10 cellular contexts compared by ENCODE assay signal in genomic region chr1:38728176-38728908, GRCh38.
A peak's percentile ranks its signal among the peaks of the same experiment; 100 is the strongest.
DNase-seq lines count a peak whose midpoint lies in the region; ATAC-seq and TF ChIP-seq lines count a peak whose summit lies in the region.
"Had no signal": no experiment of that assay in that cellular context is flagged by ENCODE, and none has a peak within 500 bp of the region (broad histone marks: within the 10 kb centered on the region; RNA-seq: fewer than 3 reads in every experiment).

No MANE protein-coding gene starts in this region.

- H3K27me3 Mint-ChIP-seq in GM23338 (ENCODE audit: insufficient read depth, low read depth, poor library complexity) (peaks cover 8% of the 10 kb centered on the region), glutamatergic neuron (ENCODE audit: unreplicated experiment) (no peaks in the 10 kb centered on the region)

- peak; percentile 55 for ATAC-seq in GM23338
- ATAC-seq in SK-N-SH treated with all-trans-retinoic acid at 6 μM for 48 hours: peak; percentile 53
- ATAC-seq in HG02970 (IDR thresholded peaks at IDR 0.05; ENCODE audit: low FRiP score, unreplicated experiment): no peak
- ATAC-seq in GM21619 (IDR thresholded peaks at IDR 0.05; ENCODE audit: unreplicated experiment): no peak

- H3K27me3 ChIP-seq in GM23338 (ENCODE audit: insufficient read depth): peaks cover 16% of the 10 kb centered on the region

- DNase-seq in GM23338 (ENCODE audit: low spot score): peak; percentile 20
- DNase-seq in glutamatergic neuron: peak; percentile 26
- peak; percentile 18 to 88 (median 40) for DNase-seq in posterior cingulate gyrus
- DNase-seq in OCI-M1 (lab: John Stamatoyannopoulos, UW): no peak
- DNase-seq in DMS53 treated with DMSO at 0.1 percent for 48 hours (lab: John Stamatoyannopoulos, UW; ENCODE audit: unreplicated experiment): no peak
- DNase-seq: NCI-H510A had no signal

- H2AFZ ChIP-seq in GM23338: no peak overlapping the region; the same call in 1 of the 2 replicates

- H3K9me3 Mint-ChIP-seq in GM23338 (peaks cover 15% of the 10 kb centered on the region; the same call in 2 of the 3 replicates), glutamatergic neuron (ENCODE audit: unreplicated experiment) (no peaks in the 10 kb centered on the region)

- H3K4me1 Mint-ChIP-seq in GM23338 (peaks cover 43% of the 10 kb centered on the region), glutamatergic neuron (ENCODE audit: low read depth, unreplicated experiment) (peaks cover 11% of the 10 kb centered on the region)

- H3K36me3 Mint-ChIP-seq in GM23338 (ENCODE audit: low read depth) (peaks cover 19% of the 10 kb centered on the region; the same call in 2 of the 3 replicates), glutamatergic neuron (ENCODE audit: unreplicated experiment) (no peaks in the 10 kb centered on the region)
- H3K36me3 Mint-ChIP-seq: activated naive CD8-positive, alpha-beta T cell had no signal

- no peak overlapping the region; the same call in 1 of the 2 replicates for H3K27ac ChIP-seq in GM23338 (ENCODE audit: low read depth)

- no peaks in the 10 kb centered on the region for H3K79me2 ChIP-seq in GM23338 (replicated peaks; ENCODE audit: insufficient read depth)

- H3K4me3 Mint-ChIP-seq in GM23338 (peak overlapping the region; percentile 60), glutamatergic neuron (ENCODE audit: unreplicated experiment) (no peak overlapping the region)
- H3K4me3 Mint-ChIP-seq: activated naive CD8-positive, alpha-beta T cell had no signal

- no peaks in the 10 kb centered on the region for H3K36me3 ChIP-seq in GM23338 (ENCODE audit: insufficient read depth)

- no peaks in the 10 kb centered on the region for H3F3A ChIP-seq in GM23338 (replicated peaks; ENCODE audit: low read depth)

- peaks cover 48% of the 10 kb centered on the region for H3K4me1 ChIP-seq in GM23338 (ENCODE audit: insufficient read depth)

- H3K9me2 ChIP-seq in GM23338 (ENCODE audit: insufficient read depth): no peaks in the 10 kb centered on the region

- H4K20me1 ChIP-seq in GM23338 (replicated peaks; ENCODE audit: insufficient read depth): no peaks in the 10 kb centered on the region

- peak overlapping the region; percentile 35 for H3K4me3 ChIP-seq in GM23338

- H3K27ac Mint-ChIP-seq in GM23338 (peak overlapping the region; percentile 94), glutamatergic neuron (ENCODE audit: unreplicated experiment) (no peak overlapping the region)
- H3K27ac Mint-ChIP-seq: activated naive CD8-positive, alpha-beta T cell had no signal

- H3K4me2 ChIP-seq in GM23338: peak overlapping the region; percentile 62

- intact Hi-C loops in posterior cingulate gyrus (cut with DNase I): loop anchor here (10.0 kb wide), 1 partner anchor 114 kb away; no protein-coding TSS in a partner anchor

- TF ChIP-seq CTCF in GM23338 (conservative IDR thresholded peaks at IDR 0.05; ENCODE audit: low read depth in 2 of 2) (no peak), glutamatergic neuron (IDR thresholded peaks at IDR 0.05; ENCODE audit: partially characterized antibody, unreplicated experiment) (no peak)

TF ChIP-seq in GM23338, 12 proteins besides CTCF, POLR2A, EP300 and RAD21:
- no peak for TF ChIP-seq STAT1 (IDR thresholded peaks at IDR 0.05; ENCODE audit: unreplicated experiment)

TF ChIP-seq in SK-N-SH treated with all-trans-retinoic acid at 6 μM for 48 hours, 23 proteins besides CTCF, POLR2A, EP300 and RAD21:
- TF ChIP-seq ZFP3 (CRISPR knock-in tag; IDR thresholded peaks at IDR 0.05): no peak
- no peak for TF ChIP-seq PPARA (CRISPR knock-in tag; IDR thresholded peaks at IDR 0.05; ENCODE audit: borderline replicate concordance)
- TF ChIP-seq TSHZ2 (CRISPR knock-in tag; IDR thresholded peaks at IDR 0.05): no peak
- TF ChIP-seq TOX (CRISPR knock-in tag; IDR thresholded peaks at IDR 0.05; ENCODE audit: borderline replicate concordance): no peak
- TF ChIP-seq CSDC2 (CRISPR knock-in tag; IDR thresholded peaks at IDR 0.05): no peak
- no peak for TF ChIP-seq TCF4 (CRISPR knock-in tag; IDR thresholded peaks at IDR 0.05; ENCODE audit: borderline replicate concordance)
- no peak for TF ChIP-seq SNAI2 (CRISPR knock-in tag; IDR thresholded peaks at IDR 0.05)
- TF ChIP-seq CREB5 (CRISPR knock-in tag; IDR thresholded peaks at IDR 0.05; ENCODE audit: low read depth): no peak
- TF ChIP-seq ZNF565 (CRISPR knock-in tag; conservative IDR thresholded peaks at IDR 0.05; ENCODE audit: low read depth): no peak
- no peak for TF ChIP-seq POU6F1 (CRISPR knock-in tag; IDR thresholded peaks at IDR 0.05; ENCODE audit: borderline replicate concordance, low read depth)
- TF ChIP-seq RARB (CRISPR knock-in tag; IDR thresholded peaks at IDR 0.05): no peak
- TF ChIP-seq ARNTL (CRISPR knock-in tag; IDR thresholded peaks at IDR 0.05; ENCODE audit: borderline replicate concordance, low read depth): no peak
- TF ChIP-seq ZNF8 (CRISPR knock-in tag; IDR thresholded peaks at IDR 0.05): no peak
- TF ChIP-seq, protein P1, sequence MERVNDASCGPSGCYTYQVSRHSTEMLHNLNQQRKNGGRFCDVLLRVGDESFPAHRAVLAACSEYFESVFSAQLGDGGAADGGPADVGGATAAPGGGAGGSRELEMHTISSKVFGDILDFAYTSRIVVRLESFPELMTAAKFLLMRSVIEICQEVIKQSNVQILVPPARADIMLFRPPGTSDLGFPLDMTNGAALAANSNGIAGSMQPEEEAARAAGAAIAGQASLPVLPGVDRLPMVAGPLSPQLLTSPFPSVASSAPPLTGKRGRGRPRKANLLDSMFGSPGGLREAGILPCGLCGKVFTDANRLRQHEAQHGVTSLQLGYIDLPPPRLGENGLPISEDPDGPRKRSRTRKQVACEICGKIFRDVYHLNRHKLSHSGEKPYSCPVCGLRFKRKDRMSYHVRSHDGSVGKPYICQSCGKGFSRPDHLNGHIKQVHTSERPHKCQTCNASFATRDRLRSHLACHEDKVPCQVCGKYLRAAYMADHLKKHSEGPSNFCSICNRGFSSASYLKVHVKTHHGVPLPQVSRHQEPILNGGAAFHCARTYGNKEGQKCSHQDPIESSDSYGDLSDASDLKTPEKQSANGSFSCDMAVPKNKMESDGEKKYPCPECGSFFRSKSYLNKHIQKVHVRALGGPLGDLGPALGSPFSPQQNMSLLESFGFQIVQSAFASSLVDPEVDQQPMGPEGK (CRISPR knock-in tag; IDR thresholded peaks at IDR 0.05; ENCODE audit: borderline replicate concordance): no peak
- no peak for TF ChIP-seq ZNF70 (CRISPR knock-in tag; IDR thresholded peaks at IDR 0.05)
- no peak for TF ChIP-seq ESRRG (CRISPR knock-in tag; IDR thresholded peaks at IDR 0.05)

Comparison
In these comparisons a context has a peak if more than half of its experiments do, and no peak if none do; other contexts are left out.
1. ATAC-seq: peak in GM23338 (single experiment) and SK-N-SH treated with all-trans-retinoic acid at 6 μM for 48 hours (single experiment); none in HG02970 (single experiment) and GM21619 (single experiment).
2. DNase-seq: peak in GM23338 (single experiment), glutamatergic neuron (single experiment) and posterior cingulate gyrus (10 of 10); none in OCI-M1 (single experiment) and DMS53 treated with DMSO at 0.1 percent for 48 hours (single experiment).